Comparison of ENCODE assay signal across 15 cellular contexts in genomic region chr16:72845322-72846020, GRCh38.
"Had no signal": no experiment of that assay in that cellular context is flagged by ENCODE, and none has a peak within 500 bp of the region (broad histone marks: within the 10 kb centered on the region; RNA-seq: fewer than 3 reads in every experiment).

No MANE protein-coding gene starts in this region.

- ATAC-seq: activated CD4-positive, CD25-positive, alpha-beta regulatory T cell treated with anti-CD3 and anti-CD28 coated beads, Interleukin-2, amount 50 U/mL, for 24 hours; left colon; pancreas; stimulated activated effector memory CD8-positive, alpha-beta T cell treated with anti-CD3 and anti-CD28 coated beads, Interleukin-12 subunit alpha, Interleukin-12 subunit beta, amount 100 ng/mL, for 72 hours had no signal

- H3K27ac Mint-ChIP-seq: nephron; stimulated activated effector memory CD8-positive, alpha-beta T cell treated with anti-CD3 and anti-CD28 coated beads, Interleukin-12 subunit alpha, Interleukin-12 subunit beta, amount 100 ng/mL, for 72 hours; T-helper 1 cell treated with Interleukin-12 subunit alpha and Interleukin-12 subunit beta and Interleukin-4 antibody, amounts not matched to agents 30 μg/mL and 1 μg/mL, for 36 hours had no signal

- H3K9me3 Mint-ChIP-seq: nephron; stimulated activated effector memory CD8-positive, alpha-beta T cell treated with anti-CD3 and anti-CD28 coated beads, Interleukin-12 subunit alpha, Interleukin-12 subunit beta, amount 100 ng/mL, for 72 hours; T-helper 1 cell treated with Interleukin-12 subunit alpha and Interleukin-12 subunit beta and Interleukin-4 antibody, amounts not matched to agents 30 μg/mL and 1 μg/mL, for 36 hours had no signal

- H3K4me3 Mint-ChIP-seq: nephron; stimulated activated effector memory CD8-positive, alpha-beta T cell treated with anti-CD3 and anti-CD28 coated beads, Interleukin-12 subunit alpha, Interleukin-12 subunit beta, amount 100 ng/mL, for 72 hours; T-helper 1 cell treated with Interleukin-12 subunit alpha and Interleukin-12 subunit beta and Interleukin-4 antibody, amounts not matched to agents 30 μg/mL and 1 μg/mL, for 36 hours had no signal

- H3K36me3 Mint-ChIP-seq: stimulated activated effector memory CD8-positive, alpha-beta T cell treated with anti-CD3 and anti-CD28 coated beads, Interleukin-12 subunit alpha, Interleukin-12 subunit beta, amount 100 ng/mL, for 72 hours had no signal

- DNase-seq: activated CD4-positive, alpha-beta T cell treated with anti-CD3 and anti-CD28 coated beads, Interleukin-2, amount 50 U/mL, for 48 hours; activated gamma-delta T cell treated with Interleukin-2 at 50 U/mL for 16 hours; activated T-cell treated with anti-CD3 and anti-CD28 coated beads, Interleukin-2, amount 50 U/mL, for 48 hours; colonic mucosa; effector CD4-positive, alpha-beta T cell; foreskin melanocyte; heart left ventricle; left colon; pancreas; SK-N-SH; small intestine had no signal
